Comparison of ENCODE assay signal across 13 cellular contexts in genomic region chr1:226602186-226603029, GRCh38. TPM values are rescaled to one million over a fixed set of nuclear protein-coding genes. Genes with fewer than 3 reads are reported as not detected.
DNase-seq lines count a peak whose midpoint lies in the region; ATAC-seq and TF ChIP-seq lines count a peak whose summit lies in the region.
"Had no signal": no experiment of that assay in that cellular context is flagged by ENCODE, and none has a peak within 500 bp of the region (broad histone marks: within the 10 kb centered on the region; RNA-seq: fewer than 3 reads in every experiment).

No MANE protein-coding gene starts in this region.

- no peak for DNase-seq in RWPE2 (ENCODE audit: low spot score)
- peak; percentile 94 for DNase-seq in fibroblast of the aortic adventitia (ENCODE audit: low read depth)
- peak; percentile 21 for DNase-seq in nephron progenitor cell
- DNase-seq in NCI-H1694 treated with DMSO at 0.1 percent for 48 hours (lab: John Stamatoyannopoulos, UW) = no peak
- DNase-seq in NCI-H774 (lab: John Stamatoyannopoulos, UW) = no peak
- DNase-seq: GOT3 had no signal

- H3K9me3 Mint-ChIP-seq in nephron progenitor cell = no peaks in the 10 kb centered on the region

- ATAC-seq in RWPE2 (ENCODE audit: low read depth) (peak; percentile 64), GM18505 (IDR thresholded peaks at IDR 0.05; ENCODE audit: unreplicated experiment) (no peak), SK-N-SH treated with all-trans-retinoic acid at 6 μM for 48 hours (no peak)

- H3K27ac Mint-ChIP-seq in nephron progenitor cell = no peak overlapping the region
- H3K27ac Mint-ChIP-seq: progenitor cell of endocrine pancreas had no signal

- H3K79me2 ChIP-seq in ACC112 (ENCODE audit: control insufficient read depth, insufficient read depth, low read length, unreplicated experiment) = no peaks in the 10 kb centered on the region

- H3K4me1 Mint-ChIP-seq in nephron progenitor cell = peaks cover 63% of the 10 kb centered on the region

- H3K36me3 ChIP-seq in ACC112 (ENCODE audit: insufficient read depth, low read length) (no peaks in the 10 kb centered on the region), RWPE2 (ENCODE audit: low read depth) (no peaks in the 10 kb centered on the region)

- H3K4me3 Mint-ChIP-seq in nephron progenitor cell = no peak overlapping the region

- H3K9me3 ChIP-seq in RWPE2 (ENCODE audit: severe bottlenecking) = no peaks in the 10 kb centered on the region

- TF ChIP-seq POLR2A in GM18505 (IDR thresholded peaks at IDR 0.05; ENCODE audit: borderline replicate concordance, extremely low read depth, insufficient read depth, insufficient read length) = no peak

- TF ChIP-seq CTCF in RWPE2 (IDR thresholded peaks at IDR 0.05; ENCODE audit: poor library complexity, severe bottlenecking) = no peak
- TF ChIP-seq CTCF in fibroblast of the aortic adventitia (IDR thresholded peaks at IDR 0.05; ENCODE audit: insufficient read depth, low read length) = no peak
- no peak for TF ChIP-seq CTCF in nephron progenitor cell (IDR thresholded peaks at IDR 0.05)

- H3K27me3 Mint-ChIP-seq in nephron progenitor cell (ENCODE audit: low read depth, poor library complexity) = peaks cover 13% of the 10 kb centered on the region

- H3K27ac ChIP-seq in ACC112 (ENCODE audit: low read depth, low read length) (peak overlapping the region; percentile 60), RWPE2 (ENCODE audit: poor library complexity, severe bottlenecking) (peak overlapping the region; percentile 35)

- H2AFZ ChIP-seq in ACC112 (ENCODE audit: low read length, unreplicated experiment) = peak overlapping the region; percentile 99

- H3K4me3 ChIP-seq in ACC112 (ENCODE audit: low read depth, low read length) (peak overlapping the region; percentile 71), RWPE2 (ENCODE audit: severe bottlenecking) (no peak overlapping the region), fibroblast of the aortic adventitia (ENCODE audit: low read depth, low read length) (no peak overlapping the region)

- H3K27me3 ChIP-seq in ACC112 (ENCODE audit: insufficient read depth, low read length) (peaks cover 26% of the 10 kb centered on the region), RWPE2 (ENCODE audit: insufficient read depth, poor library complexity, severe bottlenecking) (no peaks in the 10 kb centered on the region)

- no peaks in the 10 kb centered on the region for H3K36me3 Mint-ChIP-seq in nephron progenitor cell (ENCODE audit: low read depth)

- H3K4me1 ChIP-seq in ACC112 (ENCODE audit: control insufficient read depth, insufficient read depth, low read length, unreplicated experiment) = peaks cover 20% of the 10 kb centered on the region
- H3K4me1 ChIP-seq in RWPE2 (ENCODE audit: insufficient read depth, poor library complexity, severe bottlenecking) = no peaks in the 10 kb centered on the region

TF ChIP-seq in SK-N-SH treated with all-trans-retinoic acid at 6 μM for 48 hours, 23 proteins besides CTCF, POLR2A, EP300 and RAD21:
- no peak for TF ChIP-seq CREB5 (CRISPR knock-in tag; IDR thresholded peaks at IDR 0.05; ENCODE audit: low read depth)
- TF ChIP-seq TCF4 (CRISPR knock-in tag; IDR thresholded peaks at IDR 0.05; ENCODE audit: borderline replicate concordance) = no peak
- TF ChIP-seq ZNF8 (CRISPR knock-in tag; IDR thresholded peaks at IDR 0.05) = no peak
- TF ChIP-seq ZFP30 (CRISPR knock-in tag; IDR thresholded peaks at IDR 0.05) = no peak
- no peak for TF ChIP-seq ZNF70 (CRISPR knock-in tag; IDR thresholded peaks at IDR 0.05)
- TF ChIP-seq TSHZ2 (CRISPR knock-in tag; IDR thresholded peaks at IDR 0.05) = no peak
- TF ChIP-seq PATZ1 (CRISPR knock-in tag; IDR thresholded peaks at IDR 0.05; ENCODE audit: borderline replicate concordance) = no peak
- no peak for TF ChIP-seq ARNTL (CRISPR knock-in tag; IDR thresholded peaks at IDR 0.05; ENCODE audit: borderline replicate concordance, low read depth)
- TF ChIP-seq PPARA (CRISPR knock-in tag; IDR thresholded peaks at IDR 0.05; ENCODE audit: borderline replicate concordance) = no peak
- no peak for TF ChIP-seq BACH2 (CRISPR knock-in tag; IDR thresholded peaks at IDR 0.05; ENCODE audit: borderline replicate concordance)
- no peak for TF ChIP-seq SNAI2 (CRISPR knock-in tag; IDR thresholded peaks at IDR 0.05)
- TF ChIP-seq OSR1 (CRISPR knock-in tag; IDR thresholded peaks at IDR 0.05) = no peak
- no peak for TF ChIP-seq ISL1 (CRISPR knock-in tag; IDR thresholded peaks at IDR 0.05)
- TF ChIP-seq ZC3H10 (CRISPR knock-in tag; IDR thresholded peaks at IDR 0.05) = no peak
- TF ChIP-seq CSDC2 (CRISPR knock-in tag; IDR thresholded peaks at IDR 0.05) = no peak
- TF ChIP-seq ESRRG (CRISPR knock-in tag; IDR thresholded peaks at IDR 0.05) = no peak
- no peak for TF ChIP-seq TOX (CRISPR knock-in tag; IDR thresholded peaks at IDR 0.05; ENCODE audit: borderline replicate concordance)
- TF ChIP-seq CSRNP3 (CRISPR knock-in tag; IDR thresholded peaks at IDR 0.05) = no peak
- no peak for TF ChIP-seq ZNF565 (CRISPR knock-in tag; conservative IDR thresholded peaks at IDR 0.05; ENCODE audit: low read depth)
TF ChIP-seq in SK-N-SH treated with all-trans-retinoic acid at 6 μM for 48 hours: peak in this region for 0.

RNA-seq across cellular contexts. Expression of gene STUM, which starts 53.8 kb away (rescaled TPM):
- 0.98 TPM in 1 of 2 replicates, not detected in the other for total RNA-seq in fibroblast of the aortic adventitia (ENCODE audit: low replicate concordance)
- total RNA-seq: A172, HT1080, NCI-H460 had no signal

Comparison
In these comparisons a context has a peak if more than half of its experiments do, and no peak if none do; other contexts are left out.
1. DNase-seq: peak in fibroblast of the aortic adventitia (single experiment) and nephron progenitor cell (single experiment); none in RWPE2 (single experiment), NCI-H1694 treated with DMSO at 0.1 percent for 48 hours (single experiment) and NCI-H774 (single experiment).